Comparison of ENCODE assay signal across 8 cellular contexts in genomic region chr2:62706721-62707516, GRCh38. TPM values are rescaled to one million over a fixed set of nuclear protein-coding genes. Genes with fewer than 3 reads are reported as not detected.
DNase-seq lines count a peak whose midpoint lies in the region; ATAC-seq and TF ChIP-seq lines count a peak whose summit lies in the region.

No MANE protein-coding gene starts in this region.

- H3K27ac Mint-ChIP-seq in activated naive CD8-positive, alpha-beta T cell treated with anti-CD3 and anti-CD28 coated beads, Interleukin-2, amount 50 U/mL, for 24 hours: peak overlapping the region; percentile 74

- ATAC-seq in heart right ventricle (no peak), right lobe of liver (no peak), GM21529 (IDR thresholded peaks at IDR 0.05; ENCODE audit: unreplicated experiment) (no peak), HG02798 (IDR thresholded peaks at IDR 0.05; ENCODE audit: poor library complexity, unreplicated experiment) (no peak)
- ATAC-seq in activated naive CD8-positive, alpha-beta T cell treated with anti-CD3 and anti-CD28 coated beads, Interleukin-2, amount 50 U/mL, for 24 hours: no peak

- H3K4me1 Mint-ChIP-seq in activated naive CD8-positive, alpha-beta T cell treated with anti-CD3 and anti-CD28 coated beads, Interleukin-2, amount 50 U/mL, for 24 hours: peaks cover 32% of the 10 kb centered on the region

- no peaks in the 10 kb centered on the region for H3K27me3 Mint-ChIP-seq in activated naive CD8-positive, alpha-beta T cell treated with anti-CD3 and anti-CD28 coated beads, Interleukin-2, amount 50 U/mL, for 24 hours

- DNase-seq in heart right ventricle: no peak
- no peak for DNase-seq in cardiac septum (ENCODE audit: low spot score)
- no peak for DNase-seq in activated naive CD8-positive, alpha-beta T cell treated with anti-CD3 and anti-CD28 coated beads, Interleukin-2, amount 50 U/mL, for 24 hours
- DNase-seq in right lobe of liver: no peak
- no peak for DNase-seq in activated CD4-positive, alpha-beta T cell treated with anti-CD3 and anti-CD28 coated beads, Interleukin-2, amount 50 U/mL, for 4 hours

- intact Hi-C loops in heart right ventricle (cut with DNase I): loop anchor here in 4 of 10 donors (5.0 to 10.0 kb wide), 7 partner anchors 65 to 250 kb away; partner anchors contain the start of gene TMEM17 (in 2 of the 4)
- intact Hi-C loops in cardiac septum (cut with DNase I): loop anchor here (5.0 kb wide), 1 partner anchor 245 kb away; no protein-coding TSS in a partner anchor
- intact Hi-C loops in right lobe of liver (cut with DNase I): no loop called here

- TF ChIP-seq POLR2A in right lobe of liver (IDR thresholded peaks at IDR 0.05): no peak

- WGBS in heart right ventricle, 2 donors: 80 to 83% methylated on average over 7 of the region's 7 CpGs
- 33% methylated on average over 7 of the region's 7 CpGs for WGBS in right lobe of liver (ENCODE audit: insufficient coverage, low coverage, low lambda C conversion rate, missing lambda C conversion rate)
- WGBS in urinary bladder: 58% methylated on average over 7 of the region's 7 CpGs

- peak overlapping the region; percentile 85 for H3K4me3 Mint-ChIP-seq in activated naive CD8-positive, alpha-beta T cell treated with anti-CD3 and anti-CD28 coated beads, Interleukin-2, amount 50 U/mL, for 24 hours

- H3K9me3 ChIP-seq in heart right ventricle (no peaks in the 10 kb centered on the region), right lobe of liver (no peaks in the 10 kb centered on the region)

- no peaks in the 10 kb centered on the region for H3K27me3 ChIP-seq in heart right ventricle
- H3K27me3 ChIP-seq in right lobe of liver: no peaks in the 10 kb centered on the region

- no peaks in the 10 kb centered on the region for H3K9me3 Mint-ChIP-seq in activated naive CD8-positive, alpha-beta T cell treated with anti-CD3 and anti-CD28 coated beads, Interleukin-2, amount 50 U/mL, for 24 hours

- H3K27ac ChIP-seq in heart right ventricle (peak overlapping the region in 3 of 10 donors; percentile 80 to 87 (median 81)), right lobe of liver (peak overlapping the region; percentile 82 to 86 (median 83)), urinary bladder (ENCODE audit: low read depth) (no peak overlapping the region)

- H3K36me3 ChIP-seq in heart right ventricle: peaks cover 0 to 16% (median 0%) of the 10 kb centered on the region in 9 donors
- no peaks in the 10 kb centered on the region for H3K36me3 ChIP-seq in right lobe of liver
- H3K36me3 ChIP-seq in urinary bladder (ENCODE audit: insufficient read depth): no peaks in the 10 kb centered on the region

- H3K4me3 ChIP-seq in heart right ventricle (peak overlapping the region; percentile 71 to 91 (median 84)), right lobe of liver (peak overlapping the region; percentile 71 to 78 (median 76)), urinary bladder (ENCODE audit: low read depth, low read length) (peak overlapping the region; percentile 90)

- no peak for TF ChIP-seq CTCF in heart right ventricle (IDR thresholded peaks at IDR 0.05)
- TF ChIP-seq CTCF in right lobe of liver (IDR thresholded peaks at IDR 0.05): no peak

- H3K4me1 ChIP-seq in heart right ventricle (peaks cover 0 to 49% (median 29%) of the 10 kb centered on the region in 9 donors), right lobe of liver (peaks cover 0 to 43% (median 5%) of the 10 kb centered on the region in 4 donors), urinary bladder (ENCODE audit: insufficient read depth) (peaks cover 2% of the 10 kb centered on the region)

- peaks cover 15% of the 10 kb centered on the region for H3K36me3 Mint-ChIP-seq in activated naive CD8-positive, alpha-beta T cell treated with anti-CD3 and anti-CD28 coated beads, Interleukin-2, amount 50 U/mL, for 24 hours (ENCODE audit: low read depth)

RNA-seq across cellular contexts. Expression of gene EHBP1, which starts 1.4 kb away (rescaled TPM):
- total RNA-seq in heart right ventricle (10 to 100 TPM; 15.1 to 26.1 (median 20.3) TPM), cardiac septum (19.4 TPM), right lobe of liver (10 to 100 TPM; 40.4 to 66.6 (median 46.3) TPM), urinary bladder (145 TPM)
- polyA plus RNA-seq in heart right ventricle (1 to 10 TPM; 7.8 to 9.5 TPM), urinary bladder (41.0 TPM)
